In genomic region chr6:30914076-30914853, GRCh38 we compare ENCODE assay signal across 8 cellular contexts. TPM values are rescaled to one million over a fixed set of nuclear protein-coding genes. Genes with fewer than 3 reads are reported as not detected.
A peak's percentile ranks its signal among the peaks of the same experiment; 100 is the strongest.
DNase-seq lines count a peak whose midpoint lies in the region; ATAC-seq and TF ChIP-seq lines count a peak whose summit lies in the region.

VARS2 (plus strand) TSS chr6:30914238; CDS start chr6:30914837, 599 bp downstream.

- TF ChIP-seq CTCF in CD8-positive, alpha-beta T cell (IDR thresholded peaks at IDR 0.05): no peak
- TF ChIP-seq CTCF in HL-60 (IDR thresholded peaks at IDR 0.05; ENCODE audit: insufficient read depth, low read length): no peak

- no peaks in the 10 kb centered on the region for H3K9me3 Mint-ChIP-seq in CD8-positive, alpha-beta T cell
- H3K9me3 Mint-ChIP-seq in memory B cell: no peaks in the 10 kb centered on the region

- CTCF ChIA-PET in CD8-positive, alpha-beta T cell (lab: Charles Lee): interaction anchor here (0.8 to 4.2 kb wide), 13 partner anchors 8 to 695 kb away, joined by 3 to 27 read pairs (median 6); no protein-coding TSS in a partner anchor

- H3K4me1 ChIP-seq in CD8-positive, alpha-beta T cell (ENCODE audit: insufficient read depth, low read length): peaks cover 15% of the 10 kb centered on the region

- H3K36me3 Mint-ChIP-seq in CD8-positive, alpha-beta T cell: peaks cover 62% of the 10 kb centered on the region
- peaks cover 24% of the 10 kb centered on the region for H3K36me3 Mint-ChIP-seq in memory B cell

- H3K27me3 Mint-ChIP-seq in CD8-positive, alpha-beta T cell (ENCODE audit: low read depth): no peaks in the 10 kb centered on the region
- no peaks in the 10 kb centered on the region for H3K27me3 Mint-ChIP-seq in memory B cell

- peak; percentile 66 to 92 (median 79) for DNase-seq in CD8-positive, alpha-beta T cell
- DNase-seq in HL-60 (ENCODE audit: low read depth in 1 of 2, low spot score in 1 of 2) (peak; percentile 89 to 90), NCI-H82 treated with DMSO at 0.1 percent for 48 hours (lab: John Stamatoyannopoulos, UW; ENCODE audit: unreplicated experiment) (peak; percentile 78), memory B cell (ENCODE audit: low spot score in 2 of 2) (peak; percentile 88 to 90)
- DNase-seq in activated CD8-positive, alpha-beta memory T cell treated with anti-CD3 and anti-CD28 coated beads for 1 hour (ENCODE audit: extremely low read depth in 1 of 2, low read depth in 1 of 2): peak; percentile 43 to 71
- peak; percentile 82 for DNase-seq in effector CD8-positive, alpha-beta T cell (lab: John Stamatoyannopoulos, UW)
- peak; percentile 80 for DNase-seq in stimulated activated CD8-positive, alpha-beta memory T cell treated with anti-CD3 and anti-CD28 coated beads, Interleukin-12 subunit alpha, Interleukin-12 subunit beta, amount 100 ng/mL, for 4 hours (ENCODE audit: low read depth)

- peak within 1 kb of the TSS; percentile 93 for H3K4me3 Mint-ChIP-seq in CD8-positive, alpha-beta T cell
- H3K4me3 Mint-ChIP-seq in memory B cell: peak within 1 kb of the TSS; percentile 94

- H3K36me3 ChIP-seq in CD8-positive, alpha-beta T cell (ENCODE audit: insufficient read depth, low read length): no peaks in the 10 kb centered on the region

- no peaks in the 10 kb centered on the region for H3K9me3 ChIP-seq in CD8-positive, alpha-beta T cell (ENCODE audit: low read length)

- POLR2A ChIA-PET in CD8-positive, alpha-beta T cell (lab: Charles Lee): interaction anchor here (0.7 to 1.9 kb wide), 7 partner anchors 9 to 588 kb away, joined by 3 to 7 read pairs (median 3); partner anchors contain the start of genes DDR1 and TRIM39

- no peaks in the 10 kb centered on the region for H3K27me3 ChIP-seq in CD8-positive, alpha-beta T cell (ENCODE audit: insufficient read depth, low read length)
- H3K27me3 ChIP-seq in HL-60 (ENCODE audit: insufficient read depth, poor library complexity, severe bottlenecking): no peaks in the 10 kb centered on the region

- H3K4me1 Mint-ChIP-seq in CD8-positive, alpha-beta T cell (ENCODE audit: low read depth): peaks cover 29% of the 10 kb centered on the region
- peaks cover 22% of the 10 kb centered on the region for H3K4me1 Mint-ChIP-seq in memory B cell

- H3K27ac Mint-ChIP-seq in CD8-positive, alpha-beta T cell: peak within 1 kb of the TSS; percentile 88
- H3K27ac Mint-ChIP-seq in memory B cell: peak within 1 kb of the TSS; percentile 84

- intact Hi-C loops in CD8-positive, alpha-beta T cell (cut with DNase I, micrococcal nuclease): loop anchor here (1.0 to 5.0 kb wide), 5 partner anchors 86 to 983 kb away; partner anchors contain the start of gene EHMT2 (in 1 of the 2)

- ATAC-seq in CD8-positive, alpha-beta T cell: peak; percentile 96
- ATAC-seq in GM19397 (IDR thresholded peaks at IDR 0.05; ENCODE audit: unreplicated experiment) (peak; percentile 91), memory B cell (ENCODE audit: low read depth) (peak; percentile 95)

- peak within 1 kb of the TSS; percentile 92 for H3K4me3 ChIP-seq in CD8-positive, alpha-beta T cell (ENCODE audit: low read depth, low read length)
- H3K4me3 ChIP-seq in HL-60 (replicated peaks; ENCODE audit: insufficient read depth, low read length): peak within 1 kb of the TSS; percentile 56

- H3K27ac ChIP-seq in CD8-positive, alpha-beta T cell (ENCODE audit: low read depth, low read length): peak within 1 kb of the TSS; percentile 65
- H3K27ac ChIP-seq in HL-60 (replicated peaks): peak within 1 kb of the TSS; percentile 82

RNA-seq across cellular contexts. Expression of gene VARS2, which starts in this region (rescaled TPM):
- 10 to 100 TPM; 19.5 to 20.6 TPM for total RNA-seq in CD8-positive, alpha-beta T cell

Comparison
In these comparisons a context has a peak if more than half of its experiments do, and no peak if none do; other contexts are left out.
1. Peak in every context shown above with its lines: DNase-seq, ATAC-seq, H3K4me3 ChIP-seq and H3K27ac ChIP-seq.